In the genomic region with DNA sequence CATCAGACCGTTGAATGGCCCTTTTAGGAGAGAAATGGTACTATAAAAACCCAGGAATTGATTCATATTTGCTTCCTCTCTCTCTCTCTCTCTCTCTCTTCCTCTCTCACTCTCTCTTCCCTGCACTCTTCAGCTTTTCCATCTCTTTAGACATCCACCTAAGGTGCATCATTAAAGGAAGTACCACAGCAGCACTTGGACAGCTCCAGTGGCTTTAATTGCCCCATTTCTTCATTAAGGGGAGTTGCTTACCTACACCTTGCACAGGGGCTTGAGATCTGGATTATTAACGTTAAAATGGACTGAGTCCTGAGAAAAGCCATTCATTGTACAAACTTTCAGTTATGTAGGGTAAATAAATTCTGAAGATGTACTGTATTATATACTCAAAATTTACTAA, we compare ENCODE assay signal across 1 cellular context.
TF ChIP-seq lines count a peak whose summit lies in the region.

No MANE protein-coding gene starts in this region.

TF ChIP-seq in GM23338, 12 proteins besides CTCF, POLR2A, EP300 and RAD21 (continued from another document):
- TF ChIP-seq, protein P1, sequence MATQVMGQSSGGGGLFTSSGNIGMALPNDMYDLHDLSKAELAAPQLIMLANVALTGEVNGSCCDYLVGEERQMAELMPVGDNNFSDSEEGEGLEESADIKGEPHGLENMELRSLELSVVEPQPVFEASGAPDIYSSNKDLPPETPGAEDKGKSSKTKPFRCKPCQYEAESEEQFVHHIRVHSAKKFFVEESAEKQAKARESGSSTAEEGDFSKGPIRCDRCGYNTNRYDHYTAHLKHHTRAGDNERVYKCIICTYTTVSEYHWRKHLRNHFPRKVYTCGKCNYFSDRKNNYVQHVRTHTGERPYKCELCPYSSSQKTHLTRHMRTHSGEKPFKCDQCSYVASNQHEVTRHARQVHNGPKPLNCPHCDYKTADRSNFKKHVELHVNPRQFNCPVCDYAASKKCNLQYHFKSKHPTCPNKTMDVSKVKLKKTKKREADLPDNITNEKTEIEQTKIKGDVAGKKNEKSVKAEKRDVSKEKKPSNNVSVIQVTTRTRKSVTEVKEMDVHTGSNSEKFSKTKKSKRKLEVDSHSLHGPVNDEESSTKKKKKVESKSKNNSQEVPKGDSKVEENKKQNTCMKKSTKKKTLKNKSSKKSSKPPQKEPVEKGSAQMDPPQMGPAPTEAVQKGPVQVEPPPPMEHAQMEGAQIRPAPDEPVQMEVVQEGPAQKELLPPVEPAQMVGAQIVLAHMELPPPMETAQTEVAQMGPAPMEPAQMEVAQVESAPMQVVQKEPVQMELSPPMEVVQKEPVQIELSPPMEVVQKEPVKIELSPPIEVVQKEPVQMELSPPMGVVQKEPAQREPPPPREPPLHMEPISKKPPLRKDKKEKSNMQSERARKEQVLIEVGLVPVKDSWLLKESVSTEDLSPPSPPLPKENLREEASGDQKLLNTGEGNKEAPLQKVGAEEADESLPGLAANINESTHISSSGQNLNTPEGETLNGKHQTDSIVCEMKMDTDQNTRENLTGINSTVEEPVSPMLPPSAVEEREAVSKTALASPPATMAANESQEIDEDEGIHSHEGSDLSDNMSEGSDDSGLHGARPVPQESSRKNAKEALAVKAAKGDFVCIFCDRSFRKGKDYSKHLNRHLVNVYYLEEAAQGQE (IDR thresholded peaks at IDR 0.05; ENCODE audit: unreplicated experiment): peak; percentile 41
